ENCODE assay signal across 10 cellular contexts in the genomic region with DNA sequence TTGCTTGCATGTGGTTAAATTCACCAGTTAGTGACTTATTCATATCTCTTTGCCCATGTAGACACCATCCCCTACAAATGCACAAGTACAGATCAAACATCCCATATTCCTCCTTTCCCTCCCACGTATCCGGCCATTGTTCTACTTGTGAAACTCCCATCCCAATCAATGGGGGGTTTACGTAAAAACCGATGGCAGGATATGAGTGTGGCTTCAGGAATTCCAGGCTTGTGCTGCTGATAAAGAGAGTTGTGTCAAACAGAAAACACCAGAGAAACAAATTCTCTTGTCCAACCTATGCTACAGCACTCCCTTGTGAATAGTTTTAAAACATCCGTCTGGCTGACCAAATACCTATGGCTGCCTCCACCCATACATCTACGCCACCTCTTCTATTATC. TPM values are rescaled to one million over a fixed set of nuclear protein-coding genes. Genes with fewer than 3 reads are reported as not detected.
DNase-seq lines count a peak whose midpoint lies in the region; ATAC-seq and TF ChIP-seq lines count a peak whose summit lies in the region.
"Had no signal": no experiment of that assay in that cellular context is flagged by ENCODE, and none has a peak within 500 bp of the region (broad histone marks: within the 10 kb centered on the region; RNA-seq: fewer than 3 reads in every experiment).

No MANE protein-coding gene starts in this region.

- no peaks in the 10 kb centered on the region for H3K9me3 Mint-ChIP-seq in activated naive CD8-positive, alpha-beta T cell (ENCODE audit: low read depth)
- H3K9me3 Mint-ChIP-seq in activated naive CD8-positive, alpha-beta T cell treated with anti-CD3 and anti-CD28 coated beads, Interleukin-2, amount 50 U/mL, for 24 hours: peaks cover 11% of the 10 kb centered on the region

- H3K9me3 ChIP-seq in transverse colon: no peaks in the 10 kb centered on the region

- H3K4me3 Mint-ChIP-seq in activated naive CD8-positive, alpha-beta T cell: no peak overlapping the region
- H3K4me3 Mint-ChIP-seq in activated naive CD8-positive, alpha-beta T cell treated with anti-CD3 and anti-CD28 coated beads, Interleukin-2, amount 50 U/mL, for 24 hours: no peak overlapping the region
- H3K4me3 Mint-ChIP-seq: activated CD8-positive, alpha-beta memory T cell treated with anti-CD3 and anti-CD28 coated beads, Interleukin-2, amount 10 ng/mL, durations not matched to agents 7 days and 5 days had no signal

- no peak for ATAC-seq in activated naive CD8-positive, alpha-beta T cell treated with anti-CD3 and anti-CD28 coated beads, Interleukin-2, amount 50 U/mL, for 24 hours
- ATAC-seq in GM21423 (IDR thresholded peaks at IDR 0.05; ENCODE audit: unreplicated experiment): no peak
- ATAC-seq: activated CD8-positive, alpha-beta memory T cell treated with anti-CD3 and anti-CD28 coated beads, Interleukin-2, amount 10 ng/mL, durations not matched to agents 7 days and 5 days had no signal

- no peaks in the 10 kb centered on the region for H3K27me3 Mint-ChIP-seq in activated naive CD8-positive, alpha-beta T cell
- no peaks in the 10 kb centered on the region for H3K27me3 Mint-ChIP-seq in activated naive CD8-positive, alpha-beta T cell treated with anti-CD3 and anti-CD28 coated beads, Interleukin-2, amount 50 U/mL, for 24 hours
- H3K27me3 Mint-ChIP-seq: activated CD8-positive, alpha-beta memory T cell treated with anti-CD3 and anti-CD28 coated beads, Interleukin-2, amount 10 ng/mL, durations not matched to agents 7 days and 5 days had no signal

- peak overlapping the region; percentile 65 for H3K27ac Mint-ChIP-seq in activated naive CD8-positive, alpha-beta T cell
- no peak overlapping the region for H3K27ac Mint-ChIP-seq in activated naive CD8-positive, alpha-beta T cell treated with anti-CD3 and anti-CD28 coated beads, Interleukin-2, amount 50 U/mL, for 24 hours
- H3K27ac Mint-ChIP-seq: activated CD8-positive, alpha-beta memory T cell treated with anti-CD3 and anti-CD28 coated beads, Interleukin-2, amount 10 ng/mL, durations not matched to agents 7 days and 5 days had no signal

- H3K36me3 Mint-ChIP-seq in activated naive CD8-positive, alpha-beta T cell: peaks cover 26% of the 10 kb centered on the region
- peaks cover 20% of the 10 kb centered on the region for H3K36me3 Mint-ChIP-seq in activated naive CD8-positive, alpha-beta T cell treated with anti-CD3 and anti-CD28 coated beads, Interleukin-2, amount 50 U/mL, for 24 hours (ENCODE audit: low read depth)

- TF ChIP-seq CTCF in kidney epithelial cell (IDR thresholded peaks at IDR 0.05; ENCODE audit: insufficient read depth, low read length, poor library complexity, severe bottlenecking) (no peak), transverse colon (IDR thresholded peaks at IDR 0.05) (no peak)

- in situ Hi-C loops in transverse colon (cut with MboI; ENCODE audit: low pct_ligation_motif_present in 1 of 4, low pct_unique_long_range_greater_than_20kb in 1 of 4, low sequenced_read_pairs in 3 of 4): no loop called here

- intact Hi-C loops in transverse colon (cut with DNase I; ENCODE audit: low total_unique reads): no loop called here

- TF ChIP-seq POLR2A in transverse colon (IDR thresholded peaks at IDR 0.05): no peak

- H3K4me1 Mint-ChIP-seq in activated naive CD8-positive, alpha-beta T cell (ENCODE audit: low read depth): peaks cover 98% of the 10 kb centered on the region
- peaks cover 97% of the 10 kb centered on the region for H3K4me1 Mint-ChIP-seq in activated naive CD8-positive, alpha-beta T cell treated with anti-CD3 and anti-CD28 coated beads, Interleukin-2, amount 50 U/mL, for 24 hours

- no peak overlapping the region for H3K4me3 ChIP-seq in kidney epithelial cell (ENCODE audit: low read depth, low read length)
- no peak overlapping the region for H3K4me3 ChIP-seq in transverse colon

- peaks cover 0 to 19% (median 0%) of the 10 kb centered on the region in 4 donors for H3K4me1 ChIP-seq in transverse colon

- TF ChIP-seq EP300 in transverse colon (IDR thresholded peaks at IDR 0.05; ENCODE audit: low read depth): peak; percentile 39

- 79 to 96% methylated on average over 6 of the region's 6 CpGs for WGBS in transverse colon (ENCODE audit: low coverage in 1 of 2), 2 donors

- no peak for DNase-seq in activated naive CD8-positive, alpha-beta T cell treated with anti-CD3 and anti-CD28 coated beads, Interleukin-2, amount 50 U/mL, for 24 hours
- DNase-seq in astrocyte of the hippocampus (ENCODE audit: low read depth, low spot score): peak; percentile 87
- peak; percentile 77 for DNase-seq in kidney epithelial cell (ENCODE audit: low read depth)
- DNase-seq in transverse colon: no peak
- DNase-seq in D341Med (ENCODE audit: low spot score): no peak
- no peak for DNase-seq in NK-92 (lab: John Stamatoyannopoulos, UW; ENCODE audit: unreplicated experiment)
- DNase-seq: activated CD8-positive, alpha-beta memory T cell treated with anti-CD3 and anti-CD28 coated beads, Interleukin-2, amount 10 ng/mL, durations not matched to agents 7 days and 5 days; NCI-H526 treated with DMSO at 0.1 percent for 48 hours had no signal

- no peak overlapping the region for H3K27ac ChIP-seq in transverse colon

- H3K36me3 ChIP-seq in kidney epithelial cell (ENCODE audit: control insufficient read depth, insufficient read depth, low read length): no peaks in the 10 kb centered on the region
- no peaks in the 10 kb centered on the region for H3K36me3 ChIP-seq in transverse colon

- no peaks in the 10 kb centered on the region for H3K27me3 ChIP-seq in kidney epithelial cell (ENCODE audit: control insufficient read depth, insufficient read depth, low read length)
- no peaks in the 10 kb centered on the region for H3K27me3 ChIP-seq in transverse colon

RNA-seq across cellular contexts. Expression of a gene that starts 15.5 kb away (rescaled TPM):
- total RNA-seq in kidney epithelial cell (0.33 and 1.3 TPM in 2 replicates), transverse colon (10 to 100 TPM in 1 of 4 donors, 1 to 10 TPM in 3; 7.5 to 19.1 (median 8.4) TPM)

Comparison
In these comparisons a context has a peak if more than half of its experiments do, and no peak if none do; other contexts are left out.
1. DNase-seq: peak in astrocyte of the hippocampus (single experiment) and kidney epithelial cell (single experiment); none in activated naive CD8-positive, alpha-beta T cell treated with anti-CD3 and anti-CD28 coated beads, Interleukin-2, amount 50 U/mL, for 24 hours (single experiment), transverse colon (single experiment), D341Med (single experiment) and NK-92 (single experiment).